14 cellular contexts compared by ENCODE assay signal in the genomic region with DNA sequence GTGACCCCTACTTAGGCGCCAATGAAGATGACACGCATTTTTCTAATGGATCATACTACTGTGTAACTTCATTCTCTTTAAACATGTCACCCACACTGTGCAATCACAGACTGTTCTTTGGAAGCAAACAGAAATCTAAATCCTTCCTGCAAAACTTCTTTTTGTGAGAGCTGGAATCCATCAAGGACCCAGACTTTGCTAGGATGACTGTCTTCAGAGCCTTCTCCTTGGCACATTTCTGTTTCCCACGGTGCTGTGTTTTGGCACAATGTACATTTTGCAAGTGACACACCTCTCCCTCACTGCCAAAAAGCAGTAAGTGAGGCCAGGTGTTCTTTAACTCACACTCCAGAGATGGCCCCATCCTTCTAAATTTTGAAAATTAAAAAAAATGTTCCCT. TPM values are rescaled to one million over a fixed set of nuclear protein-coding genes. Genes with fewer than 3 reads are reported as not detected.
"Had no signal": no experiment of that assay in that cellular context is flagged by ENCODE, and none has a peak within 500 bp of the region (broad histone marks: within the 10 kb centered on the region; RNA-seq: fewer than 3 reads in every experiment).

No MANE protein-coding gene starts in this region.

- H3K27me3 ChIP-seq: ovary, transverse colon had no signal

- H3K27ac ChIP-seq: ovary had no signal

- DNase-seq: activated CD4-positive, alpha-beta T cell treated with anti-CD3 and anti-CD28 coated beads, Interleukin-2, amount 10 ng/mL, durations not matched to agents 7 days and 5 days; activated naive CD4-positive, alpha-beta T cell treated with anti-CD3 and anti-CD28 coated beads, Interleukin-2, amount 50 U/mL, for 16 hours; heart left ventricle; left colon; mucosa of descending colon; ovary; retina; transverse colon had no signal

- H3K4me3 Mint-ChIP-seq: activated CD4-positive, alpha-beta T cell treated with anti-CD3 and anti-CD28 coated beads, Interleukin-2, amount 10 ng/mL, durations not matched to agents 7 days and 5 days; WTC11 had no signal

- H3K27ac Mint-ChIP-seq: WTC11 had no signal

- ATAC-seq: heart left ventricle, left colon, mucosa of descending colon, WTC11 had no signal

- H3K9me3 Mint-ChIP-seq: WTC11 had no signal

- H3K36me3 Mint-ChIP-seq: WTC11 had no signal

- H3K4me3 ChIP-seq: heart left ventricle, mucosa of descending colon, ovary, skin epidermis, transverse colon had no signal

- H3K9me3 ChIP-seq: heart left ventricle, mucosa of descending colon, ovary, transverse colon had no signal

- H3K36me3 ChIP-seq: heart left ventricle, ovary, transverse colon had no signal

RNA-seq across cellular contexts. Expression of gene TAGAP, which starts 21.7 kb away (rescaled TPM):
- total RNA-seq: endothelial cell of umbilical vein, fibroblast of lung, lung microvascular endothelial cell had no signal
- polyA plus RNA-seq: endothelial cell of umbilical vein, fibroblast of lung, neural cell had no signal
